ENCODE assay signal across 1 cellular context in genomic region chr1:179586107-179586823, GRCh38.
TF ChIP-seq lines count a peak whose summit lies in the region.

No MANE protein-coding gene starts in this region.

TF ChIP-seq in HEK293, 187 proteins besides CTCF, POLR2A, EP300 and RAD21 (continued from another document):
- TF ChIP-seq ZNF16 (tag by site-specific recombination; IDR thresholded peaks at IDR 0.05; ENCODE audit: low read depth) (no peak), ZNF610 (tag by site-specific recombination; IDR thresholded peaks at IDR 0.05; ENCODE audit: borderline replicate concordance) (no peak), ZNF623 (tag by site-specific recombination; IDR thresholded peaks at IDR 0.05) (no peak), ZFP37 (tag by site-specific recombination; IDR thresholded peaks at IDR 0.05) (peak; percentile 86; the same call in 1 of the 2 replicates), ZFP3 (tag by site-specific recombination; IDR thresholded peaks at IDR 0.05; ENCODE audit: low read depth) (no peak), SETDB1 (IDR thresholded peaks at IDR 0.05; ENCODE audit: insufficient read length, low read length) (no peak), GLIS1 (tag by site-specific recombination; IDR thresholded peaks at IDR 0.05) (peak; percentile 76), ZNF292 (tag by site-specific recombination; IDR thresholded peaks at IDR 0.05; ENCODE audit: borderline replicate concordance, low read depth) (no peak), ZSCAN5A (tag by site-specific recombination; IDR thresholded peaks at IDR 0.05) (0 out of 2 replicates have a peak, but pooled peaks have one; percentile 25), ZNF501 (tag by site-specific recombination; IDR thresholded peaks at IDR 0.05) (no peak), GFI1B (tag by site-specific recombination; IDR thresholded peaks at IDR 0.05) (no peak), ZNF707 (tag by site-specific recombination; IDR thresholded peaks at IDR 0.05) (no peak), ZNF639 (tag by site-specific recombination; IDR thresholded peaks at IDR 0.05) (no peak), PATZ1 (tag by site-specific recombination; IDR thresholded peaks at IDR 0.05) (peak; percentile 73), ZNF747 (tag by site-specific recombination; IDR thresholded peaks at IDR 0.05) (no peak), ZNF214 (tag by site-specific recombination; IDR thresholded peaks at IDR 0.05; ENCODE audit: borderline replicate concordance) (no peak), ZNF354C (tag by site-specific recombination; IDR thresholded peaks at IDR 0.05; ENCODE audit: borderline replicate concordance, low read depth) (no peak), ZNF629 (tag by site-specific recombination; IDR thresholded peaks at IDR 0.05) (0 out of 2 replicates have a peak, but pooled peaks have one; percentile 29), KLF10 (tag by site-specific recombination; IDR thresholded peaks at IDR 0.05) (no peak), BCL11B (tag by site-specific recombination; IDR thresholded peaks at IDR 0.05; ENCODE audit: low read depth) (no peak), ZNF23 (tag by site-specific recombination; IDR thresholded peaks at IDR 0.05; ENCODE audit: borderline replicate concordance) (no peak), ZSCAN4 (tag by site-specific recombination; IDR thresholded peaks at IDR 0.05) (no peak), ZNF138 (tag by site-specific recombination; IDR thresholded peaks at IDR 0.05; ENCODE audit: borderline replicate concordance) (no peak), ZNF335 (tag by site-specific recombination; conservative IDR thresholded peaks at IDR 0.05) (peak; percentile 45), ZIC2 (tag by site-specific recombination; IDR thresholded peaks at IDR 0.05) (peak; percentile 83), KLF7 (tag by site-specific recombination; IDR thresholded peaks at IDR 0.05; ENCODE audit: borderline replicate concordance) (no peak), ZNF391 (tag by site-specific recombination; IDR thresholded peaks at IDR 0.05; ENCODE audit: borderline replicate concordance, low read depth) (no peak), ZNF558 (tag by site-specific recombination; IDR thresholded peaks at IDR 0.05) (no peak), WT1 (tag by site-specific recombination; IDR thresholded peaks at IDR 0.05) (no peak), ZNF600 (tag by site-specific recombination; IDR thresholded peaks at IDR 0.05) (peak; percentile 64; the same call in 1 of the 2 replicates), ZFP41 (tag by site-specific recombination; IDR thresholded peaks at IDR 0.05; ENCODE audit: borderline replicate concordance) (no peak), SP7 (tag by site-specific recombination; IDR thresholded peaks at IDR 0.05) (0 out of 2 replicates have a peak, but pooled peaks have one; percentile 34), PRDM4 (tag by site-specific recombination; IDR thresholded peaks at IDR 0.05) (no peak), ZNF701 (tag by site-specific recombination; IDR thresholded peaks at IDR 0.05) (no peak), ZNF223 (tag by site-specific recombination; IDR thresholded peaks at IDR 0.05) (peak; percentile 69), ZNF169 (tag by site-specific recombination; IDR thresholded peaks at IDR 0.05) (no peak), ZNF621 (tag by site-specific recombination; IDR thresholded peaks at IDR 0.05) (no peak), ZNF776 (tag by site-specific recombination; IDR thresholded peaks at IDR 0.05; ENCODE audit: borderline replicate concordance) (no peak), ZNF350 (tag by site-specific recombination; IDR thresholded peaks at IDR 0.05) (no peak)
